ENCODE assay signal across 1 cellular context in genomic region chr6:63504777-63505384, GRCh38.
TF ChIP-seq lines count a peak whose summit lies in the region.

No MANE protein-coding gene starts in this region.

TF ChIP-seq in GM12878, 131 proteins besides CTCF, POLR2A, EP300 and RAD21 (continued from another document):
- TF ChIP-seq CREM (IDR thresholded peaks at IDR 0.05; ENCODE audit: low read depth) (peak; percentile 93), EED (IDR thresholded peaks at IDR 0.05; ENCODE audit: low read depth) (peak; percentile 83), IKZF1 (conservative IDR thresholded peaks at IDR 0.05) (peak; percentile 93), RELA (IDR thresholded peaks at IDR 0.05; ENCODE audit: borderline replicate concordance, partially characterized antibody) (peak; percentile 20), NR2C2 (IDR thresholded peaks at IDR 0.05; ENCODE audit: borderline replicate concordance, control insufficient read depth, insufficient read length, low read depth) (no peak), SUZ12 (IDR thresholded peaks at IDR 0.05; ENCODE audit: unreplicated experiment) (no peak), NFXL1 (IDR thresholded peaks at IDR 0.05; ENCODE audit: borderline replicate concordance) (no peak), NFIC (IDR thresholded peaks at IDR 0.05; ENCODE audit: low read depth, low read length) (peak; percentile 97), ESRRA (IDR thresholded peaks at IDR 0.05; ENCODE audit: low read length) (no peak), PKNOX1 (IDR thresholded peaks at IDR 0.05) (peak; percentile 83), ATF7 (IDR thresholded peaks at IDR 0.05; ENCODE audit: low read depth) (peak; percentile 98), E2F4 (IDR thresholded peaks at IDR 0.05; ENCODE audit: low read depth, low read length) (no peak), CEBPZ (IDR thresholded peaks at IDR 0.05; ENCODE audit: low read depth, low read length) (no peak), ZBTB11 (CRISPR knock-in tag; IDR thresholded peaks at IDR 0.05) (no peak), SRF (IDR thresholded peaks at IDR 0.05; ENCODE audit: low read depth in 2 of 2, low read length in 2 of 2) (peak in 1 of 2 experiments; percentile 68; a peak in 1 of 4 replicates), POU2F2 (IDR thresholded peaks at IDR 0.05; ENCODE audit: borderline replicate concordance, low read depth, low read length) (peak; percentile 78; the same call in 2 of the 3 replicates), USF2 (IDR thresholded peaks at IDR 0.05; ENCODE audit: borderline replicate concordance, low read depth, low read length) (no peak), JUND (IDR thresholded peaks at IDR 0.05; ENCODE audit: low read depth, low read length) (peak; percentile 97), SP1 (IDR thresholded peaks at IDR 0.05; ENCODE audit: low read depth, low read length) (peak; percentile 60), RCOR1 (conservative IDR thresholded peaks at IDR 0.05; ENCODE audit: low read depth, low read length) (peak; percentile 78; the same call in 1 of the 2 replicates), IKZF2 (IDR thresholded peaks at IDR 0.05) (peak; percentile 96 to 97), KDM1A (IDR thresholded peaks at IDR 0.05; ENCODE audit: borderline replicate concordance) (no peak), BACH1 (IDR thresholded peaks at IDR 0.05; ENCODE audit: borderline replicate concordance) (peak; percentile 91; the same call in 1 of the 2 replicates), CBX5 (IDR thresholded peaks at IDR 0.05; ENCODE audit: low read depth) (peak; percentile 91; the same call in 1 of the 2 replicates), HDGF (IDR thresholded peaks at IDR 0.05) (no peak), CHD2 (IDR thresholded peaks at IDR 0.05; ENCODE audit: borderline replicate concordance, low read depth, low read length) (peak; percentile 79; the same call in 1 of the 2 replicates), SPI1 (IDR thresholded peaks at IDR 0.05; ENCODE audit: borderline replicate concordance, insufficient read depth, low read depth, low read length) (peak; percentile 31; the same call in 1 of the 2 replicates), E2F8 (IDR thresholded peaks at IDR 0.05; ENCODE audit: low read depth, partially characterized antibody) (no peak), MLLT1 (IDR thresholded peaks at IDR 0.05) (peak; percentile 68), TAF1 (IDR thresholded peaks at IDR 0.05; ENCODE audit: borderline replicate concordance, low read depth, low read length) (no peak), TCF12 (IDR thresholded peaks at IDR 0.05; ENCODE audit: low read depth, low read length) (peak; percentile 84), RAD51 (IDR thresholded peaks at IDR 0.05) (peak; percentile 74), YY1 (IDR thresholded peaks at IDR 0.05; ENCODE audit: low read depth, low read length) (0 out of 2 replicates have a peak, but pooled peaks have one; percentile 27), DPF2 (IDR thresholded peaks at IDR 0.05) (peak; percentile 97), IRF5 (IDR thresholded peaks at IDR 0.05; ENCODE audit: borderline replicate concordance) (0 out of 2 replicates have a peak, but pooled peaks have one; percentile 5), FOXK2 (IDR thresholded peaks at IDR 0.05) (no peak), ATF2 (IDR thresholded peaks at IDR 0.05; ENCODE audit: low read length) (peak; percentile 100), KAT2A (conservative IDR thresholded peaks at IDR 0.05; ENCODE audit: control insufficient read depth, low read depth, low read length) (no peak), NR2C1 (IDR thresholded peaks at IDR 0.05) (no peak), NRF1 (conservative IDR thresholded peaks at IDR 0.05; ENCODE audit: low read depth, low read length) (no peak)
